Comparison of ENCODE assay signal across 26 cellular contexts in genomic region chr5:9009931-9010652, GRCh38.
DNase-seq lines count a peak whose midpoint lies in the region; ATAC-seq and TF ChIP-seq lines count a peak whose summit lies in the region.
"Had no signal": no experiment of that assay in that cellular context is flagged by ENCODE, and none has a peak within 500 bp of the region (broad histone marks: within the 10 kb centered on the region; RNA-seq: fewer than 3 reads in every experiment).

No MANE protein-coding gene starts in this region.

- no peak overlapping the region for H2AFZ ChIP-seq in IMR-90 (replicated peaks; ENCODE audit: low read length, poor library complexity)

- intact Hi-C loops in IMR-90 (cut with micrococcal nuclease) = no loop called here

- H2BK120ac ChIP-seq in IMR-90 (ENCODE audit: low read depth, low read length) = peak overlapping the region; percentile 63; the same call in 1 of the 2 replicates

- no peaks in the 10 kb centered on the region; a peak in 1 of 4 replicates for H3K79me1 ChIP-seq in IMR-90 (ENCODE audit: low read depth in 1 of 2, low read length in 2 of 2)

- H3K9me1 ChIP-seq in IMR-90 (ENCODE audit: insufficient read depth, low read length) = peaks cover 11% of the 10 kb centered on the region

- no peak overlapping the region for H3K4me3 ChIP-seq in AG09309 (ENCODE audit: control insufficient read depth, low read depth, low read length)
- no peak overlapping the region for H3K4me3 ChIP-seq in IMR-90 (ENCODE audit: insufficient read depth, low read depth, low read length)
- H3K4me3 ChIP-seq: body of pancreas, dorsolateral prefrontal cortex, testis had no signal

- in situ Hi-C loops in IMR-90 (cut with MboI; ENCODE audit: low sequenced_read_pairs) = no loop called here

- peak overlapping the region; percentile 85; the same call in 1 of the 3 replicates for H2BK15ac ChIP-seq in IMR-90 (ENCODE audit: low read depth, low read length)

- no peak overlapping the region; a peak in 1 of 4 replicates for H4K8ac ChIP-seq in IMR-90 (ENCODE audit: low read depth in 2 of 2, low read length in 2 of 2)

- no peak overlapping the region for H3K9ac ChIP-seq in IMR-90 (ENCODE audit: low read depth, low read length)
- H3K9ac ChIP-seq: SK-N-SH had no signal

- H2AK9ac ChIP-seq in IMR-90 (replicated peaks; ENCODE audit: low read depth, low read length, poor library complexity) = no peak overlapping the region

- peak overlapping the region; percentile 72 for H3K14ac ChIP-seq in IMR-90 (replicated peaks; ENCODE audit: low read depth, low read length)

- DNase-seq in AG09309 (ENCODE audit: low read depth) (peak; percentile 25), IMR-90 (peak; percentile 18), epithelial cell of prostate (ENCODE audit: low read depth, low spot score) (no peak), foreskin keratinocyte (peak in 1 of 2 donors; percentile 77), T-helper 2 cell (no peak), KG1 (lab: John Stamatoyannopoulos, UW) (no peak)
- DNase-seq: activated gamma-delta T cell; activated naive CD8-positive, alpha-beta T cell treated with anti-CD3 and anti-CD28 coated beads, Interleukin-2, amount 50 U/mL, for 24 hours; activated T-cell treated with anti-CD3 and anti-CD28 coated beads, Interleukin-2, amount 50 U/mL, for 1 hour; body of pancreas; CD8-positive, alpha-beta memory T cell; cerebellar nuclear complex; DMS 273 treated with DMSO at 0.1 percent for 48 hours; dorsolateral prefrontal cortex; KBM-7; left ventricle myocardium superior; naive thymus-derived CD8-positive, alpha-beta T cell; NCI-H146; NCI-H2107; nucleus accumbens; SK-N-SH; stimulated activated naive CD4-positive, alpha-beta T cell treated with Interleukin-2 at 50 U/mL for 16 hours; testis had no signal

- H3K9me3 ChIP-seq in IMR-90 (ENCODE audit: control insufficient read depth, insufficient read depth, low read length) = no peaks in the 10 kb centered on the region
- H3K9me3 ChIP-seq: body of pancreas, SK-N-SH, testis had no signal

- CTCF ChIA-PET in IMR-90 (lab: Yijun Ruan, JAX) = no interaction called here

- no TSS peak for BruUV-seq in IMR-90 (replicated peaks; lab: Mats Ljungman, UMichigan)

- peak overlapping the region; percentile 11; the same call in 1 of the 2 replicates for H4K91ac ChIP-seq in IMR-90 (ENCODE audit: insufficient read depth, low read depth, low read length)

- no peaks in the 10 kb centered on the region for H4K20me1 ChIP-seq in IMR-90 (ENCODE audit: insufficient read depth, low read length)

- H3K4ac ChIP-seq in IMR-90 (ENCODE audit: low read depth, low read length) = peak overlapping the region; percentile 43; the same call in 1 of the 2 replicates

- no peaks in the 10 kb centered on the region for H3K36me3 ChIP-seq in IMR-90 (ENCODE audit: control insufficient read depth, insufficient read depth, low read length)

- H3K27ac ChIP-seq in IMR-90 (ENCODE audit: insufficient read depth, low read length) = no peak overlapping the region
- peak overlapping the region; percentile 29 for H3K27ac ChIP-seq in epithelial cell of prostate
- H3K27ac ChIP-seq in foreskin keratinocyte = no peak overlapping the region
- H3K27ac ChIP-seq: body of pancreas, dorsolateral prefrontal cortex, testis had no signal

- no peak for TF ChIP-seq RAD21 in IMR-90 (IDR thresholded peaks at IDR 0.05; ENCODE audit: low read length)

- H3K4me1 ChIP-seq in IMR-90 (ENCODE audit: control insufficient read depth, insufficient read depth, low read length) (peaks cover 9% of the 10 kb centered on the region), foreskin keratinocyte (no peaks in the 10 kb centered on the region)
- H3K4me1 ChIP-seq: body of pancreas, testis had no signal

- peak overlapping the region; percentile 31; the same call in 1 of the 2 replicates for H2AK5ac ChIP-seq in IMR-90 (ENCODE audit: low read depth, low read length)

- no peak overlapping the region for H3K56ac ChIP-seq in IMR-90 (ENCODE audit: extremely low read depth, insufficient read depth, low read length)

- 80% methylated on average over 3 of the region's 7 CpGs; no CpG with 5 or more reads in 1 of the 2 experiments for WGBS in IMR-90 (ENCODE audit: extremely low coverage in 2 of 2, insufficient read length in 1 of 2), 2 experiments

- TF ChIP-seq POLR2A in IMR-90 (IDR thresholded peaks at IDR 0.05; ENCODE audit: low read depth, low read length) = no peak

- peak overlapping the region; percentile 44; the same call in 1 of the 2 replicates for H2BK20ac ChIP-seq in IMR-90 (ENCODE audit: low read depth, low read length)

- ATAC-seq in IMR-90 (ENCODE audit: low read depth) = no peak
- peak; percentile 55 for ATAC-seq in foreskin keratinocyte
- ATAC-seq in HG03457 (IDR thresholded peaks at IDR 0.05; ENCODE audit: unreplicated experiment) = no peak
- ATAC-seq in GM21529 (IDR thresholded peaks at IDR 0.05; ENCODE audit: unreplicated experiment) = no peak
- ATAC-seq: activated naive CD8-positive, alpha-beta T cell treated with anti-CD3 and anti-CD28 coated beads, Interleukin-2, amount 50 U/mL, for 24 hours; body of pancreas; HCT116; left ventricle myocardium superior; naive thymus-derived CD8-positive, alpha-beta T cell had no signal

- POLR2A ChIA-PET in IMR-90 (lab: Charles Lee; ENCODE audit: unreplicated experiment) = interaction anchor here (0.8 kb wide), 1 partner anchor 165 kb away, joined by 6 read pairs; no protein-coding TSS in a partner anchor

- H3K23ac ChIP-seq in IMR-90 (ENCODE audit: low read depth, low read length) = no peak overlapping the region

- no peak overlapping the region for H3K18ac ChIP-seq in IMR-90 (ENCODE audit: low read depth, low read length)

- H4K5ac ChIP-seq in IMR-90 (ENCODE audit: low read depth, low read length) = no peak overlapping the region

- no peak overlapping the region for H3K4me2 ChIP-seq in IMR-90 (ENCODE audit: low read depth, low read length)
- H3K4me2 ChIP-seq: SK-N-SH had no signal

- dilution Hi-C loops in IMR-90 (cut with HindIII; ENCODE audit: low sequenced_read_pairs, unreplicated experiment) = no loop called here

- no peak for TF ChIP-seq CTCF in AG09309 (IDR thresholded peaks at IDR 0.05; ENCODE audit: control insufficient read depth, insufficient read depth, low read depth, low read length, missing control alignments)
- TF ChIP-seq CTCF in IMR-90 (conservative IDR thresholded peaks at IDR 0.05; ENCODE audit: low read depth, low read length) = no peak
- TF ChIP-seq CTCF in foreskin keratinocyte (conservative IDR thresholded peaks at IDR 0.05) = no peak

- no peak overlapping the region for H2BK5ac ChIP-seq in IMR-90 (ENCODE audit: low read depth, low read length, poor library complexity, severe bottlenecking)

- H3K27me3 ChIP-seq in IMR-90 (ENCODE audit: control insufficient read depth, insufficient read depth, low read length) = no peaks in the 10 kb centered on the region
- H3K27me3 ChIP-seq in foreskin keratinocyte = no peaks in the 10 kb centered on the region
- H3K27me3 ChIP-seq: body of pancreas, testis had no signal

TF ChIP-seq in IMR-90, 13 proteins besides CTCF, POLR2A, EP300 and RAD21:
- TF ChIP-seq, protein P1, sequence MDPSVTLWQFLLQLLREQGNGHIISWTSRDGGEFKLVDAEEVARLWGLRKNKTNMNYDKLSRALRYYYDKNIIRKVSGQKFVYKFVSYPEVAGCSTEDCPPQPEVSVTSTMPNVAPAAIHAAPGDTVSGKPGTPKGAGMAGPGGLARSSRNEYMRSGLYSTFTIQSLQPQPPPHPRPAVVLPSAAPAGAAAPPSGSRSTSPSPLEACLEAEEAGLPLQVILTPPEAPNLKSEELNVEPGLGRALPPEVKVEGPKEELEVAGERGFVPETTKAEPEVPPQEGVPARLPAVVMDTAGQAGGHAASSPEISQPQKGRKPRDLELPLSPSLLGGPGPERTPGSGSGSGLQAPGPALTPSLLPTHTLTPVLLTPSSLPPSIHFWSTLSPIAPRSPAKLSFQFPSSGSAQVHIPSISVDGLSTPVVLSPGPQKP (IDR thresholded peaks at IDR 0.05; ENCODE audit: borderline replicate concordance, low read depth, low read length) = no peak
- TF ChIP-seq BHLHE40 (IDR thresholded peaks at IDR 0.05; ENCODE audit: low read depth, low read length) (no peak), CEBPB (IDR thresholded peaks at IDR 0.05; ENCODE audit: low read depth, low read length) (no peak), FOS (IDR thresholded peaks at IDR 0.05; ENCODE audit: low read depth, low read length) (no peak), CHD1 (IDR thresholded peaks at IDR 0.05; ENCODE audit: low read depth, low read length) (no peak), MAFK (IDR thresholded peaks at IDR 0.05; ENCODE audit: low read depth, low read length) (no peak)
TF ChIP-seq in IMR-90: peak in this region for 0.

Comparison
In these comparisons a context has a peak if more than half of its experiments do, and no peak if none do; other contexts are left out.
1. DNase-seq: peak in AG09309 (single experiment) and IMR-90 (single experiment); none in epithelial cell of prostate (single experiment), T-helper 2 cell (0 of 5) and KG1 (single experiment).